25 cellular contexts compared by ENCODE assay signal in genomic region chr4:99156992-99157391, GRCh38. TPM values are rescaled to one million over a fixed set of nuclear protein-coding genes. Genes with fewer than 3 reads are reported as not detected.
DNase-seq lines count a peak whose midpoint lies in the region; ATAC-seq and TF ChIP-seq lines count a peak whose summit lies in the region.
"Had no signal": no experiment of that assay in that cellular context is flagged by ENCODE, and none has a peak within 500 bp of the region (broad histone marks: within the 10 kb centered on the region; RNA-seq: fewer than 3 reads in every experiment).

No MANE protein-coding gene starts in this region.

- no peak for TF ChIP-seq POLR2A in body of pancreas (IDR thresholded peaks at IDR 0.05)
- no peak for TF ChIP-seq POLR2A in Peyer's patch (IDR thresholded peaks at IDR 0.05)

- H3K27me3 ChIP-seq in Caco-2 (replicated peaks; ENCODE audit: control insufficient read depth, insufficient read depth, low read length) = no peaks in the 10 kb centered on the region
- H3K27me3 ChIP-seq in body of pancreas = no peaks in the 10 kb centered on the region
- no peaks in the 10 kb centered on the region for H3K27me3 ChIP-seq in Peyer's patch
- H3K27me3 ChIP-seq: BLaER1, MG63, SJCRH30 had no signal

- no peaks in the 10 kb centered on the region for H3K27me3 Mint-ChIP-seq in Caco-2 (ENCODE audit: insufficient read depth, unreplicated experiment)
- H3K27me3 Mint-ChIP-seq: CD4-positive, alpha-beta memory T cell; IgD-negative memory B cell had no signal

- no peak overlapping the region for H3K4me3 Mint-ChIP-seq in Caco-2 (ENCODE audit: unreplicated experiment)
- H3K4me3 Mint-ChIP-seq: CD4-positive, alpha-beta memory T cell; HFFc6; IgD-negative memory B cell had no signal

- intact Hi-C loops in Caco-2 (cut with micrococcal nuclease; ENCODE audit: unreplicated experiment) (loop anchor here (1.0 to 10.0 kb wide), 8 partner anchors 13 to 408 kb away; partner anchors contain the start of genes ADH4, ADH6 and TRMT10A), body of pancreas (cut with DNase I) (no loop called here)

- peaks cover 1% of the 10 kb centered on the region; the same call in 1 of the 2 replicates for H3K36me3 ChIP-seq in Caco-2 (ENCODE audit: control insufficient read depth, insufficient read depth, low read length)
- H3K36me3 ChIP-seq in body of pancreas (replicated peaks in 1 of 2; ENCODE audit: insufficient read depth in 1 of 2, low read depth in 2 of 2) = no peaks in the 10 kb centered on the region
- H3K36me3 ChIP-seq in Peyer's patch = no peaks in the 10 kb centered on the region
- H3K36me3 ChIP-seq: BLaER1, MG63, SJCRH30 had no signal

- no peaks in the 10 kb centered on the region for H3K36me3 Mint-ChIP-seq in Caco-2 (ENCODE audit: insufficient read depth, unreplicated experiment)
- H3K36me3 Mint-ChIP-seq: CD4-positive, alpha-beta memory T cell; IgD-negative memory B cell had no signal

- CTCF ChIA-PET in Caco-2 (lab: Charles Lee) = interaction anchor here (0.6 kb wide), 1 partner anchor 221 kb away, joined by 3 read pairs; no protein-coding TSS in a partner anchor

- H3K27ac Mint-ChIP-seq in Caco-2 (ENCODE audit: unreplicated experiment) = peak overlapping the region; percentile 53
- H3K27ac Mint-ChIP-seq: HFFc6, IgD-negative memory B cell had no signal

- ATAC-seq in body of pancreas = no peak
- ATAC-seq in HG03571 (IDR thresholded peaks at IDR 0.05; ENCODE audit: unreplicated experiment) = no peak
- ATAC-seq: A549, PC-3 had no signal

- no TSS peak for BruUV-seq in Caco-2 (replicated peaks; lab: Mats Ljungman, UMichigan)

- TF ChIP-seq CTCF in Caco-2 (IDR thresholded peaks at IDR 0.05; ENCODE audit: insufficient read depth in 1 of 2, low read depth in 1 of 2, low read length in 1 of 2, severe bottlenecking in 1 of 2, unreplicated experiment in 1 of 2) = no peak
- no peak for TF ChIP-seq CTCF in body of pancreas (IDR thresholded peaks at IDR 0.05)
- no peak for TF ChIP-seq CTCF in Peyer's patch (IDR thresholded peaks at IDR 0.05)

- peak overlapping the region in 3 of 4 donors; percentile 46 to 73 (median 49) for H3K27ac ChIP-seq in body of pancreas
- no peak overlapping the region for H3K27ac ChIP-seq in Peyer's patch
- H3K27ac ChIP-seq: A549, BLaER1, SJCRH30 had no signal

- peak in 1 of 2 experiments; percentile 10 for DNase-seq in Caco-2
- peak in 1 of 4 donors; percentile 15 for DNase-seq in body of pancreas
- peak; percentile 3 for DNase-seq in left kidney (ENCODE audit: low read depth, low spot score)
- peak; percentile 48 for DNase-seq in renal cortical epithelial cell (ENCODE audit: low read depth)
- no peak for DNase-seq in stimulated activated naive CD4-positive, alpha-beta T cell treated with Interleukin-2 at 50 U/mL for 16 hours (lab: John Stamatoyannopoulos, UW)
- DNase-seq in Peyer's patch = no peak
- DNase-seq in A172 (ENCODE audit: low spot score) = no peak
- DNase-seq: Calu3; CD4-positive, alpha-beta memory T cell; H7; HFFc6; Karpas-422; MG63; NCI-H1048; NCI-H1436; NCI-H2029; NCI-H2171; NCI-H526; PC-3; SJCRH30 had no signal

- peaks cover 24% of the 10 kb centered on the region for H3K4me1 Mint-ChIP-seq in Caco-2 (ENCODE audit: low read depth, unreplicated experiment)
- H3K4me1 Mint-ChIP-seq: CD4-positive, alpha-beta memory T cell; IgD-negative memory B cell had no signal

- H3K4me3 ChIP-seq in Caco-2 (ENCODE audit: low read depth, low read length) = no peak overlapping the region
- H3K4me3 ChIP-seq in body of pancreas = no peak overlapping the region
- H3K4me3 ChIP-seq in Peyer's patch = no peak overlapping the region
- H3K4me3 ChIP-seq: A549, BLaER1, MG63, SJCRH30 had no signal

- no peaks in the 10 kb centered on the region for H3K9me3 Mint-ChIP-seq in Caco-2 (ENCODE audit: unreplicated experiment)
- H3K9me3 Mint-ChIP-seq: CD4-positive, alpha-beta memory T cell; HFFc6; IgD-negative memory B cell had no signal

- POLR2A ChIA-PET in Caco-2 (lab: Charles Lee) = interaction anchor here (0.6 kb wide), 1 partner anchor 68 kb away, joined by 3 read pairs; the partner anchor contains the start of gene ADH5

- H3K4me1 ChIP-seq in Caco-2 (peaks cover 29% of the 10 kb centered on the region), body of pancreas (peaks cover 47% of the 10 kb centered on the region), Peyer's patch (no peaks in the 10 kb centered on the region)
- H3K4me1 ChIP-seq: A549, BLaER1, SJCRH30 had no signal

- 15 to 30% methylated on average over 1 of the region's 1 CpG for WGBS in body of pancreas, 2 donors

- H3K9me3 ChIP-seq in Caco-2 (peaks cover 17% of the 10 kb centered on the region; the same call in 1 of the 2 replicates), body of pancreas (no peaks in the 10 kb centered on the region), Peyer's patch (no peaks in the 10 kb centered on the region)
- H3K9me3 ChIP-seq: A549, MG63, SJCRH30 had no signal

RNA-seq across cellular contexts. Expression of gene ADH4, which starts 12.9 kb away (rescaled TPM):
- 2.2 and 2.5 TPM in 2 replicates for total RNA-seq in Caco-2 (2022)
- not detected for total RNA-seq in body of pancreas
- total RNA-seq in renal cortical epithelial cell = 0.10 TPM in 1 of 2 replicates, not detected in the other
- total RNA-seq in Peyer's patch = 1 to 10 TPM in 2 of 4 donors, not detected in 2; 1.6 to 4.1 TPM
- total RNA-seq in A172 (2014; rRNA removed; shearing (Covaris generic)) = not detected in 2 replicates
- total RNA-seq: Calu3; CD4-positive, alpha-beta memory T cell; HFFc6; HT1080; PC-3; SJCRH30 had no signal

Comparison
In these comparisons a context has a peak if more than half of its experiments do, and no peak if none do; other contexts are left out.
1. DNase-seq: peak in left kidney (single experiment) and renal cortical epithelial cell (single experiment); none in stimulated activated naive CD4-positive, alpha-beta T cell treated with Interleukin-2 at 50 U/mL for 16 hours (single experiment), Peyer's patch (0 of 3) and A172 (single experiment).
2. H3K27ac ChIP-seq: peak in body of pancreas (3 of 4); none in Peyer's patch (0 of 4).